ENCODE assay signal across 34 cellular contexts in genomic region chr19:41816761-41817160, GRCh38. TPM values are rescaled to one million over a fixed set of nuclear protein-coding genes. Genes with fewer than 3 reads are reported as not detected.
"Had no signal": no experiment of that assay in that cellular context is flagged by ENCODE, and none has a peak within 500 bp of the region (broad histone marks: within the 10 kb centered on the region; RNA-seq: fewer than 3 reads in every experiment).

No MANE protein-coding gene starts in this region.

- H3K4me3 ChIP-seq: dorsolateral prefrontal cortex, heart right ventricle, lower lobe of right lung, prostate gland, sigmoid colon, stomach, testis, tibial artery, upper lobe of left lung had no signal

- H3K36me3 ChIP-seq: heart right ventricle, lower lobe of right lung, prostate gland, sigmoid colon, stomach, tibial artery, upper lobe of left lung had no signal

- ATAC-seq: esophagus mucosa; heart right ventricle; left ventricle myocardium superior; lower lobe of right lung; natural killer cell; right cardiac atrium; stimulated activated effector memory CD8-positive, alpha-beta T cell treated with anti-CD3 and anti-CD28 coated beads, Interleukin-12 subunit alpha, Interleukin-12 subunit beta, amount 100 ng/mL, for 72 hours had no signal

- H3K27me3 ChIP-seq: testis, upper lobe of left lung had no signal

- H3K9me3 ChIP-seq: heart right ventricle, lower lobe of right lung, prostate gland, sigmoid colon, stomach, testis, tibial artery, upper lobe of left lung had no signal

- FAIRE-seq: colon, islet of Langerhans, urothelium cell line had no signal

- DNase-seq: dorsolateral prefrontal cortex; effector CD4-positive, alpha-beta T cell; endodermal cell; foreskin melanocyte; glutamatergic neuron; heart right ventricle; hippocampal formation; left ventricle myocardium superior; lower lobe of right lung; natural killer cell; right cardiac atrium; sigmoid colon; stimulated activated CD4-positive, alpha-beta T cell treated with anti-CD3 and anti-CD28 coated beads, Interleukin-2, amount 100 ng/mL, for 24 hours; stimulated activated CD4-positive, alpha-beta T cell treated with anti-CD3 and anti-CD28 coated beads, Interleukin-4, amount 100 ng/mL, for 24 hours; stimulated activated naive CD4-positive, alpha-beta T cell treated with Interleukin-2 at 50 U/mL for 16 hours; stomach; testis; tibial artery; upper lobe of left lung had no signal

- H3K4me1 ChIP-seq: lower lobe of right lung, prostate gland, sigmoid colon, stomach, testis, tibial artery, upper lobe of left lung had no signal

- H3K27ac ChIP-seq: dorsolateral prefrontal cortex, epithelial cell of prostate, heart right ventricle, lower lobe of right lung, prostate gland, sigmoid colon, stomach, testis, tibial artery, upper lobe of left lung had no signal

RNA-seq across cellular contexts. Expression of gene CEACAM3, which starts 20.4 kb away (rescaled TPM):
- total RNA-seq: cerebellum, endodermal cell, esophagus mucosa, fibroblast of lung, kidney epithelial cell, osteoblast, sigmoid colon, skeletal muscle tissue, stomach, testis had no signal
- polyA plus RNA-seq: fibroblast of lung, heart right ventricle, neural cell had no signal

RNA-seq across cellular contexts. Expression of gene LYPD4, which starts 27.7 kb away (rescaled TPM):
- total RNA-seq: cerebellum, dorsolateral prefrontal cortex, endodermal cell, esophagus mucosa, fibroblast of lung, heart right ventricle, kidney epithelial cell, left ventricle myocardium superior, lower lobe of right lung, mesenteric fat pad, natural killer cell, osteoblast, right cardiac atrium, sigmoid colon, skeletal muscle tissue, stomach, subcutaneous adipose tissue, upper lobe of left lung had no signal
- polyA plus RNA-seq: fibroblast of lung, heart right ventricle, neural cell, right cardiac atrium, stomach had no signal

RNA-seq across cellular contexts. Expression of gene DMRTC2, which starts 28.1 kb away (rescaled TPM):
- total RNA-seq: cerebellum, dorsolateral prefrontal cortex, endodermal cell, esophagus mucosa, fibroblast of lung, heart right ventricle, kidney epithelial cell, left ventricle myocardium superior, lower lobe of right lung, mesenteric fat pad, natural killer cell, osteoblast, right cardiac atrium, sigmoid colon, skeletal muscle tissue, stomach, subcutaneous adipose tissue, upper lobe of left lung had no signal
- polyA plus RNA-seq: fibroblast of lung, heart right ventricle, neural cell, right cardiac atrium, sigmoid colon, stomach had no signal
